In the genomic region with DNA sequence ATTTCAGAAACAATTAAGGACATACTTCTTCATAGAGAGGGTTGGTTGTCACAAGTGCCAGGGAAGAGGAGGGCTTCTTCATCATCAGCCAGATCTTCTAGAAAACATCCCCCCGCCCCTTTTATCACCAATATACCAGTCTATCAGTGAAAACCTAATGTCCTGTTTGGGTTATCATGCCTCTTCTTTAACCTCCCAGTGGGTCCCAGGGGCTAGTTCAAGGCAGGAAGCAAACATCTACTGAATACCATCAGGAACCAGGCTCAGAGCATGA, we compare ENCODE assay signal across 21 cellular contexts. TPM values are rescaled to one million over a fixed set of nuclear protein-coding genes. Genes with fewer than 3 reads are reported as not detected.
DNase-seq lines count a peak whose midpoint lies in the region; ATAC-seq and TF ChIP-seq lines count a peak whose summit lies in the region.
"Had no signal": no experiment of that assay in that cellular context is flagged by ENCODE, and none has a peak within 500 bp of the region (broad histone marks: within the 10 kb centered on the region; RNA-seq: fewer than 3 reads in every experiment).

No MANE protein-coding gene starts in this region.

- no peaks in the 10 kb centered on the region for H3K9me2 ChIP-seq in Loucy (replicated peaks; ENCODE audit: low read depth, low read length)

- POLR2A ChIA-PET in activated CD8-positive, alpha-beta T cell treated with anti-CD3 and anti-CD28 coated beads, Interleukin-2, amount 10 ng/mL, durations not matched to agents 7 days and 5 days (lab: Charles Lee): no interaction called here
- POLR2A ChIA-PET in activated CD8-positive, alpha-beta T cell treated with anti-CD3 and anti-CD28 coated beads for 36 hours (lab: Charles Lee): no interaction called here

- H3F3A ChIP-seq in Loucy (ENCODE audit: low read depth) (peaks cover 8% of the 10 kb centered on the region; the same call in 1 of the 2 replicates), neural progenitor cell (ENCODE audit: low read depth) (no peaks in the 10 kb centered on the region)

- peaks cover 27% of the 10 kb centered on the region for H3K4me1 ChIP-seq in Loucy (ENCODE audit: insufficient read depth, low read length, poor library complexity, severe bottlenecking)
- no peaks in the 10 kb centered on the region for H3K4me1 ChIP-seq in neural progenitor cell
- H3K4me1 ChIP-seq in uterus: peaks cover 0 to 8% of the 10 kb centered on the region in 2 donors

- H4K20me1 ChIP-seq in Loucy (ENCODE audit: insufficient read depth, low read length, poor library complexity, severe bottlenecking): no peaks in the 10 kb centered on the region
- no peaks in the 10 kb centered on the region for H4K20me1 ChIP-seq in neural progenitor cell (ENCODE audit: low read depth)

- CTCF ChIA-PET in activated CD8-positive, alpha-beta T cell treated with anti-CD3 and anti-CD28 coated beads, Interleukin-2, amount 10 ng/mL, durations not matched to agents 7 days and 5 days (lab: Charles Lee): interaction anchor here (1.0 to 3.2 kb wide), 4 partner anchors 9 to 67 kb away, joined by 3 to 24 read pairs (median 6); no protein-coding TSS in a partner anchor
- CTCF ChIA-PET in activated CD8-positive, alpha-beta T cell treated with anti-CD3 and anti-CD28 coated beads for 36 hours (lab: Charles Lee): no interaction called here

- TF ChIP-seq CTCF in activated CD8-positive, alpha-beta T cell treated with anti-CD3 and anti-CD28 coated beads for 36 hours (IDR thresholded peaks at IDR 0.05): no peak
- no peak for TF ChIP-seq CTCF in Loucy (conservative IDR thresholded peaks at IDR 0.05; ENCODE audit: low read length)
- TF ChIP-seq CTCF in neural progenitor cell (IDR thresholded peaks at IDR 0.05): no peak
- no peak for TF ChIP-seq CTCF in uterus (IDR thresholded peaks at IDR 0.05)

- H3K27me3 Mint-ChIP-seq in activated CD8-positive, alpha-beta T cell treated with anti-CD3 and anti-CD28 coated beads, Interleukin-2, amount 10 ng/mL, durations not matched to agents 7 days and 5 days (ENCODE audit: low read depth): peaks cover 32% of the 10 kb centered on the region
- H3K27me3 Mint-ChIP-seq in activated CD8-positive, alpha-beta T cell treated with anti-CD3 and anti-CD28 coated beads for 36 hours: peaks cover 47% of the 10 kb centered on the region
- H3K27me3 Mint-ChIP-seq in neural progenitor cell (ENCODE audit: insufficient read depth, low read depth): peaks cover 16% of the 10 kb centered on the region

- H3K27me3 ChIP-seq in Loucy (ENCODE audit: insufficient read depth, low read length, poor library complexity, severe bottlenecking): no peaks in the 10 kb centered on the region
- H3K27me3 ChIP-seq in neural progenitor cell: peaks cover 46% of the 10 kb centered on the region
- H3K27me3 ChIP-seq in uterus: peaks cover 0 to 8% of the 10 kb centered on the region in 2 donors
- H3K27me3 ChIP-seq: SJCRH30 had no signal

- H3K4me3 Mint-ChIP-seq in activated CD8-positive, alpha-beta T cell treated with anti-CD3 and anti-CD28 coated beads, Interleukin-2, amount 10 ng/mL, durations not matched to agents 7 days and 5 days: no peak overlapping the region
- H3K4me3 Mint-ChIP-seq in activated CD8-positive, alpha-beta T cell treated with anti-CD3 and anti-CD28 coated beads for 36 hours: no peak overlapping the region
- peak overlapping the region; percentile 19 for H3K4me3 Mint-ChIP-seq in neural progenitor cell
- H3K4me3 Mint-ChIP-seq: CD4-positive, CD25-positive, alpha-beta regulatory T cell; GM23338; H9; HFFc6 had no signal

- H2AFZ ChIP-seq in Loucy (ENCODE audit: low read length) (no peak overlapping the region), neural progenitor cell (replicated peaks) (no peak overlapping the region)
- H2AFZ ChIP-seq: GM23338 had no signal

- no peak for TF ChIP-seq POLR2A in uterus (IDR thresholded peaks at IDR 0.05)

- H3K79me2 ChIP-seq in Loucy (ENCODE audit: insufficient read depth, low read length): no peaks in the 10 kb centered on the region
- H3K79me2 ChIP-seq in neural progenitor cell (ENCODE audit: low read depth): no peaks in the 10 kb centered on the region

- H3K36me3 Mint-ChIP-seq in activated CD8-positive, alpha-beta T cell treated with anti-CD3 and anti-CD28 coated beads, Interleukin-2, amount 10 ng/mL, durations not matched to agents 7 days and 5 days (ENCODE audit: low read depth): peaks cover 7% of the 10 kb centered on the region
- H3K36me3 Mint-ChIP-seq in activated CD8-positive, alpha-beta T cell treated with anti-CD3 and anti-CD28 coated beads for 36 hours (ENCODE audit: low read depth): no peaks in the 10 kb centered on the region
- no peaks in the 10 kb centered on the region for H3K36me3 Mint-ChIP-seq in neural progenitor cell
- H3K36me3 Mint-ChIP-seq: CD4-positive, CD25-positive, alpha-beta regulatory T cell had no signal

- no peak overlapping the region for H3K27ac ChIP-seq in neural progenitor cell
- H3K27ac ChIP-seq in uterus: no peak overlapping the region

- H3K4me3 ChIP-seq in Loucy (ENCODE audit: low read length, poor library complexity, severe bottlenecking) (peak overlapping the region; percentile 59), neural progenitor cell (no peak overlapping the region), uterus (no peak overlapping the region)
- H3K4me3 ChIP-seq: GM23338, SJCRH30 had no signal

- H3K9me3 ChIP-seq in Loucy (ENCODE audit: insufficient read depth, low read depth, low read length): no peaks in the 10 kb centered on the region
- no peaks in the 10 kb centered on the region for H3K9me3 ChIP-seq in neural progenitor cell (ENCODE audit: low read depth)
- no peaks in the 10 kb centered on the region for H3K9me3 ChIP-seq in uterus
- H3K9me3 ChIP-seq: SJCRH30 had no signal

- H3K9ac ChIP-seq in Loucy (ENCODE audit: low read depth, low read length, poor library complexity, severe bottlenecking) (no peak overlapping the region), neural progenitor cell (no peak overlapping the region)

- H3K27ac Mint-ChIP-seq in activated CD8-positive, alpha-beta T cell treated with anti-CD3 and anti-CD28 coated beads, Interleukin-2, amount 10 ng/mL, durations not matched to agents 7 days and 5 days: peak overlapping the region; percentile 71
- no peak overlapping the region for H3K27ac Mint-ChIP-seq in activated CD8-positive, alpha-beta T cell treated with anti-CD3 and anti-CD28 coated beads for 36 hours
- H3K27ac Mint-ChIP-seq in neural progenitor cell: peak overlapping the region; percentile 80
- H3K27ac Mint-ChIP-seq: CD4-positive, CD25-positive, alpha-beta regulatory T cell; GM23338; HFFc6 had no signal

- intact Hi-C loops in activated CD8-positive, alpha-beta T cell treated with anti-CD3 and anti-CD28 coated beads for 36 hours (cut with micrococcal nuclease): no loop called here
- intact Hi-C loops in uterus (cut with DNase I; ENCODE audit: low total_unique reads): no loop called here

- no peak for ATAC-seq in activated CD8-positive, alpha-beta T cell treated with anti-CD3 and anti-CD28 coated beads, Interleukin-2, amount 10 ng/mL, durations not matched to agents 7 days and 5 days
- ATAC-seq in activated CD8-positive, alpha-beta T cell treated with anti-CD3 and anti-CD28 coated beads for 36 hours: no peak
- ATAC-seq: GM23338, Right ventricle myocardium inferior had no signal

- no peaks in the 10 kb centered on the region for H3K36me3 ChIP-seq in Loucy (ENCODE audit: insufficient read depth, low read length)
- H3K36me3 ChIP-seq in neural progenitor cell: no peaks in the 10 kb centered on the region
- no peaks in the 10 kb centered on the region for H3K36me3 ChIP-seq in uterus
- H3K36me3 ChIP-seq: SJCRH30 had no signal

- no peak for DNase-seq in activated CD8-positive, alpha-beta T cell treated with anti-CD3 and anti-CD28 coated beads, Interleukin-2, amount 10 ng/mL, durations not matched to agents 7 days and 5 days
- no peak for DNase-seq in activated CD8-positive, alpha-beta T cell treated with anti-CD3 and anti-CD28 coated beads for 36 hours
- no peak for DNase-seq in neural progenitor cell (ENCODE audit: low spot score)
- no peak for DNase-seq in COLO829 (ENCODE audit: low spot score)
- DNase-seq in uterus: no peak
- DNase-seq in activated CD4-positive, alpha-beta T cell treated with anti-CD3 and anti-CD28 coated beads, Interleukin-2, amount 50 U/mL, for 1 hour: no peak
- DNase-seq: 8988T; CD4-positive, CD25-positive, alpha-beta regulatory T cell; COR-L47; H9; HFFc6; KG1; NCI-H1048; NCI-H1694; NCI-H2029 treated with DMSO at 0.1 percent for 48 hours; NCI-H345; NCI-H748 treated with DMSO at 0.1 percent for 48 hours had no signal

- H3K4me2 ChIP-seq in Loucy (ENCODE audit: low read depth, low read length, poor library complexity, severe bottlenecking) (peak overlapping the region; percentile 82), neural progenitor cell (no peak overlapping the region)
- H3K4me2 ChIP-seq: GM23338 had no signal

- H3K4me1 Mint-ChIP-seq in activated CD8-positive, alpha-beta T cell treated with anti-CD3 and anti-CD28 coated beads, Interleukin-2, amount 10 ng/mL, durations not matched to agents 7 days and 5 days (ENCODE audit: low read depth): peaks cover 40% of the 10 kb centered on the region
- H3K4me1 Mint-ChIP-seq in activated CD8-positive, alpha-beta T cell treated with anti-CD3 and anti-CD28 coated beads for 36 hours (ENCODE audit: low read depth): peaks cover 7% of the 10 kb centered on the region
- H3K4me1 Mint-ChIP-seq in neural progenitor cell: peaks cover 26% of the 10 kb centered on the region
- H3K4me1 Mint-ChIP-seq: CD4-positive, CD25-positive, alpha-beta regulatory T cell had no signal

- H3K9me3 Mint-ChIP-seq in activated CD8-positive, alpha-beta T cell treated with anti-CD3 and anti-CD28 coated beads, Interleukin-2, amount 10 ng/mL, durations not matched to agents 7 days and 5 days (ENCODE audit: insufficient read depth): no peaks in the 10 kb centered on the region
- H3K9me3 Mint-ChIP-seq in activated CD8-positive, alpha-beta T cell treated with anti-CD3 and anti-CD28 coated beads for 36 hours: no peaks in the 10 kb centered on the region
- H3K9me3 Mint-ChIP-seq in neural progenitor cell: peaks cover 9% of the 10 kb centered on the region
- H3K9me3 Mint-ChIP-seq: HFFc6 had no signal

RNA-seq across cellular contexts. Expression of gene KRT86, which starts 13.3 kb away (rescaled TPM):
- total RNA-seq in activated CD8-positive, alpha-beta T cell treated with anti-CD3 and anti-CD28 coated beads, Interleukin-2, amount 10 ng/mL, durations not matched to agents 7 days and 5 days: 1 to 10 TPM; 1.1 TPM
- total RNA-seq in activated CD8-positive, alpha-beta T cell treated with anti-CD3 and anti-CD28 coated beads for 36 hours: not detected
- total RNA-seq in neural progenitor cell (ENCODE audit: low replicate concordance) (not detected in 2 replicates), uterus (under 1 TPM in 1 of 4 donors, not detected in 3; 0.35 TPM)
- total RNA-seq: CD4-positive, CD25-positive, alpha-beta regulatory T cell; GM23338; H9; Right ventricle myocardium inferior had no signal

RNA-seq across cellular contexts. Expression of gene KRT7, which starts 28.1 kb away (rescaled TPM):
- total RNA-seq in activated CD8-positive, alpha-beta T cell treated with anti-CD3 and anti-CD28 coated beads, Interleukin-2, amount 10 ng/mL, durations not matched to agents 7 days and 5 days: 10 to 100 TPM; 14.4 to 14.7 TPM
- 1 to 10 TPM; 2.1 to 3.1 TPM for total RNA-seq in activated CD8-positive, alpha-beta T cell treated with anti-CD3 and anti-CD28 coated beads for 36 hours
- total RNA-seq in neural progenitor cell (ENCODE audit: low replicate concordance) (3.2 TPM in 1 of 2 replicates, not detected in the other), uterus (10 to 100 TPM in 1 of 4 donors, 1 to 10 TPM in 2, not detected in 1; 2.1 to 51.2 (median 5.1) TPM)
- total RNA-seq: CD4-positive, CD25-positive, alpha-beta regulatory T cell; Right ventricle myocardium inferior had no signal

RNA-seq across cellular contexts. Expression of gene KRT81, which starts 30.2 kb away (rescaled TPM):
- under 1 TPM; 0.29 to 0.42 TPM for total RNA-seq in activated CD8-positive, alpha-beta T cell treated with anti-CD3 and anti-CD28 coated beads, Interleukin-2, amount 10 ng/mL, durations not matched to agents 7 days and 5 days
- not detected for total RNA-seq in activated CD8-positive, alpha-beta T cell treated with anti-CD3 and anti-CD28 coated beads for 36 hours
- 0.09 TPM in 1 of 2 replicates, not detected in the other for total RNA-seq in neural progenitor cell (ENCODE audit: low replicate concordance)
- not detected for total RNA-seq in uterus
- total RNA-seq: CD4-positive, CD25-positive, alpha-beta regulatory T cell; GM23338; H9; Right ventricle myocardium inferior had no signal
